8 cellular contexts compared by ENCODE assay signal in the genomic region with DNA sequence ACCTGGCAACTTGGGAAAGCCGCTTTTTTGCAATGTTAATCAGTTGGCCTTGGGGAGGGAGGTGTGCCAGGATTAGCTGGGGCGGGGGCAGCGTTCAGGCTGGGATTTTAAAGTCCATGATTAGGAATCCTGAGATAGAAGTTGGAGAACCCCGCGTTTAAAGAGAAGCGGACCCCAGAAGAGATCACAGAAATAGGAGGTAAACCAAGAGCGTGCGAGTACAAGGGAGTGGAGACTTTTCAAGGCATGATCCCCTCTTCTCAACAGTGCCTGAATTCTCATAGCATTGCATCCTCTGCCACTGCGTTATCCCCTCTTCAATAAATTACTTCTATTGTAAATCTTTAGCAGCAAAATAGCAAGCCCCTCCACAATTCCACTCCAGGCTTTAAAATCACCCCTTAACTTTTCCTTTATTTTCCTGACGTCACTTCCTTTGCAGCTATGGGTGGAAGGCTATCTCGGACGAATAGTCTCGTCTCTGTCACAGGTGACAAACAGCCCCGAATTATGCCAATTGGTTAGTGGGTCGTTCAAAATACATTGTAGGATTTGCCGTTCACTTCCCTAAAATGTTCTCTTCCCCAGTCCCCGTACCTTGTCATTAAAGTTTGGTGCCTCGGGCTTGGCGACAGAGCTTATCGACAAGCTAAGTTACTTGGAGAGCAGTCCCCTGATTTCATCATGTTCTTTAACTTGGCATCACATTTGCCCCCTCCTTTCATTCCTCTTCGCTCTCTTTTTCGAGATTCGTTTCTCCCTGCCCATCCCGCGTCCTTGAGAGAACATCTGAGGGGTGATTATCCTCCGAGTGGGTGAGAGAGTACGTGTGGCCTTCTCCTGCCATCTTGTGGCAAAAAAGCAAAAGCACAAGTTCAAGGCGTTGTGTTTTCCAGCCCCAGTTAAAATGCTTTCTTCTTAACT. TPM values are rescaled to one million over a fixed set of nuclear protein-coding genes. Genes with fewer than 3 reads are reported as not detected.
A peak's percentile ranks its signal among the peaks of the same experiment; 100 is the strongest.
DNase-seq lines count a peak whose midpoint lies in the region; ATAC-seq and TF ChIP-seq lines count a peak whose summit lies in the region.

No MANE protein-coding gene starts in this region.

- H3K4me1 Mint-ChIP-seq in nephron, result peaks cover 14% of the 10 kb centered on the region

- H3K4me3 ChIP-seq in Karpas-422 (ENCODE audit: low read length), result peak overlapping the region; percentile 68
- H3K4me3 ChIP-seq in foreskin fibroblast (ENCODE audit: low read depth in 1 of 2, low read length in 2 of 2), result peak overlapping the region; percentile 90 to 91
- H3K4me3 ChIP-seq in upper lobe of right lung, result peak overlapping the region; percentile 70

- intact Hi-C loops in upper lobe of right lung (cut with DNase I), result loop anchor here (10.0 kb wide), 1 partner anchor 120 kb away; no protein-coding TSS in a partner anchor

- H2AFZ ChIP-seq in Karpas-422 (ENCODE audit: low read length), result peak overlapping the region; percentile 56; the same call in 1 of the 2 replicates

- no peaks in the 10 kb centered on the region for H3K9me3 Mint-ChIP-seq in nephron

- H3K9me3 ChIP-seq in Karpas-422 (ENCODE audit: low read length) (no peaks in the 10 kb centered on the region), upper lobe of right lung (no peaks in the 10 kb centered on the region)

- no peaks in the 10 kb centered on the region for H3K79me2 ChIP-seq in Karpas-422 (ENCODE audit: low read length)

- peak overlapping the region; percentile 79 for H3K4me2 ChIP-seq in Karpas-422 (ENCODE audit: low read depth, low read length, poor library complexity, severe bottlenecking)

- no peaks in the 10 kb centered on the region for H4K20me1 ChIP-seq in Karpas-422 (ENCODE audit: insufficient read depth, low read depth, low read length)

- H3K9ac ChIP-seq in Karpas-422 (ENCODE audit: low read length), result peak overlapping the region; percentile 77

- H3K36me3 ChIP-seq in Karpas-422 (ENCODE audit: insufficient read depth, low read length) (no peaks in the 10 kb centered on the region), upper lobe of right lung (no peaks in the 10 kb centered on the region)

- H3K4me1 ChIP-seq in Karpas-422 (ENCODE audit: low read length), result peaks cover 46% of the 10 kb centered on the region
- H3K4me1 ChIP-seq in upper lobe of right lung, result peaks cover 23% of the 10 kb centered on the region

- no peaks in the 10 kb centered on the region for H3K9me2 ChIP-seq in Karpas-422 (replicated peaks; ENCODE audit: insufficient read depth, low read length)

- H3K27ac ChIP-seq in Karpas-422 (ENCODE audit: low read length), result peak overlapping the region; percentile 90
- peak overlapping the region; percentile 71 for H3K27ac ChIP-seq in upper lobe of right lung

- H3K4me3 Mint-ChIP-seq in nephron, result no peak overlapping the region

- ATAC-seq in upper lobe of right lung, result peak; percentile 80
- ATAC-seq in HG02678 (IDR thresholded peaks at IDR 0.05; ENCODE audit: unreplicated experiment), result no peak

- DNase-seq in ELF-1 (ENCODE audit: low read depth, low spot score) (peak; percentile 87), Karpas-422 (peak; percentile 93), foreskin fibroblast (peak; percentile 73 to 89), upper lobe of right lung (no peak)
- peak; percentile 84 for DNase-seq in activated effector memory CD4-positive, alpha-beta T cell treated with anti-CD3 and anti-CD28 coated beads, Interleukin-2, amount 50 U/mL, for 16 hours

- H3K27ac Mint-ChIP-seq in nephron, result no peak overlapping the region

- H3K27me3 Mint-ChIP-seq in nephron (ENCODE audit: low read depth), result no peaks in the 10 kb centered on the region

- H3K36me3 Mint-ChIP-seq in nephron (ENCODE audit: low read depth), result no peaks in the 10 kb centered on the region

- TF ChIP-seq CTCF in foreskin fibroblast (IDR thresholded peaks at IDR 0.05; ENCODE audit: low read depth, low read length), result peak; percentile 84
- TF ChIP-seq CTCF in nephron (IDR thresholded peaks at IDR 0.05; ENCODE audit: unreplicated experiment in 3 of 3), result peak; percentile 77 to 83 (median 78)
- TF ChIP-seq CTCF in upper lobe of right lung (IDR thresholded peaks at IDR 0.05), result peak; percentile 77

- H3K27me3 ChIP-seq in Karpas-422 (ENCODE audit: low read length) (no peaks in the 10 kb centered on the region), upper lobe of right lung (peaks cover 16% of the 10 kb centered on the region)

TF ChIP-seq in PFSK-1, 5 proteins besides CTCF, POLR2A, EP300 and RAD21:
- TF ChIP-seq TAF1 (IDR thresholded peaks at IDR 0.05; ENCODE audit: borderline replicate concordance, insufficient read depth, low read length) (no peak), POLR2AphosphoS5 (IDR thresholded peaks at IDR 0.05; ENCODE audit: low read depth, low read length) (no peak), FOXP2 (optimal IDR thresholded peaks at IDR 0.05; ENCODE audit: borderline replicate concordance, extremely low read depth, extremely low read length, insufficient read depth) (no peak), SIN3A (IDR thresholded peaks at IDR 0.05; ENCODE audit: borderline replicate concordance, insufficient read depth, low read length) (0 out of 2 replicates have a peak, but pooled peaks have one; percentile 17)
- TF ChIP-seq, protein P1, sequence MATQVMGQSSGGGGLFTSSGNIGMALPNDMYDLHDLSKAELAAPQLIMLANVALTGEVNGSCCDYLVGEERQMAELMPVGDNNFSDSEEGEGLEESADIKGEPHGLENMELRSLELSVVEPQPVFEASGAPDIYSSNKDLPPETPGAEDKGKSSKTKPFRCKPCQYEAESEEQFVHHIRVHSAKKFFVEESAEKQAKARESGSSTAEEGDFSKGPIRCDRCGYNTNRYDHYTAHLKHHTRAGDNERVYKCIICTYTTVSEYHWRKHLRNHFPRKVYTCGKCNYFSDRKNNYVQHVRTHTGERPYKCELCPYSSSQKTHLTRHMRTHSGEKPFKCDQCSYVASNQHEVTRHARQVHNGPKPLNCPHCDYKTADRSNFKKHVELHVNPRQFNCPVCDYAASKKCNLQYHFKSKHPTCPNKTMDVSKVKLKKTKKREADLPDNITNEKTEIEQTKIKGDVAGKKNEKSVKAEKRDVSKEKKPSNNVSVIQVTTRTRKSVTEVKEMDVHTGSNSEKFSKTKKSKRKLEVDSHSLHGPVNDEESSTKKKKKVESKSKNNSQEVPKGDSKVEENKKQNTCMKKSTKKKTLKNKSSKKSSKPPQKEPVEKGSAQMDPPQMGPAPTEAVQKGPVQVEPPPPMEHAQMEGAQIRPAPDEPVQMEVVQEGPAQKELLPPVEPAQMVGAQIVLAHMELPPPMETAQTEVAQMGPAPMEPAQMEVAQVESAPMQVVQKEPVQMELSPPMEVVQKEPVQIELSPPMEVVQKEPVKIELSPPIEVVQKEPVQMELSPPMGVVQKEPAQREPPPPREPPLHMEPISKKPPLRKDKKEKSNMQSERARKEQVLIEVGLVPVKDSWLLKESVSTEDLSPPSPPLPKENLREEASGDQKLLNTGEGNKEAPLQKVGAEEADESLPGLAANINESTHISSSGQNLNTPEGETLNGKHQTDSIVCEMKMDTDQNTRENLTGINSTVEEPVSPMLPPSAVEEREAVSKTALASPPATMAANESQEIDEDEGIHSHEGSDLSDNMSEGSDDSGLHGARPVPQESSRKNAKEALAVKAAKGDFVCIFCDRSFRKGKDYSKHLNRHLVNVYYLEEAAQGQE (IDR thresholded peaks at IDR 0.05; ENCODE audit: insufficient read depth in 1 of 2, low read depth in 2 of 2, low read length in 2 of 2), result 0 out of 4 replicates have a peak, but pooled peaks of 1 of the 2 experiments have one; percentile 13

RNA-seq across cellular contexts. Expression of a gene that starts 17.1 kb away (rescaled TPM):
- not detected in 2 replicates for total RNA-seq in Karpas-422 (2014; rRNA removed; shearing (Covaris generic); ENCODE audit: low replicate concordance)
- polyA plus RNA-seq in PFSK-1 (2012; ENCODE audit: insufficient read length, low read depth), result not detected
- total RNA-seq in upper lobe of right lung, result not detected
